17 cellular contexts compared by ENCODE assay signal in genomic region chr12:90152897-90153624, GRCh38.
DNase-seq lines count a peak whose midpoint lies in the region; ATAC-seq and TF ChIP-seq lines count a peak whose summit lies in the region.
"Had no signal": no experiment of that assay in that cellular context is flagged by ENCODE, and none has a peak within 500 bp of the region (broad histone marks: within the 10 kb centered on the region; RNA-seq: fewer than 3 reads in every experiment).

No MANE protein-coding gene starts in this region.

- no peaks in the 10 kb centered on the region for H3K36me3 Mint-ChIP-seq in Caco-2 (ENCODE audit: insufficient read depth, unreplicated experiment)
- H3K36me3 Mint-ChIP-seq in nephron progenitor cell (ENCODE audit: low read depth): no peaks in the 10 kb centered on the region
- H3K36me3 Mint-ChIP-seq: stimulated activated naive B cell treated with anti-CD40 and anti-IgM and Interleukin-4, amounts not matched to agents 10 μg/mL and 1 μg/mL and 100 μg/mL, for 72 hours had no signal

- no peak overlapping the region for H3K4me3 Mint-ChIP-seq in Caco-2 (ENCODE audit: unreplicated experiment)
- H3K4me3 Mint-ChIP-seq in nephron progenitor cell: no peak overlapping the region
- H3K4me3 Mint-ChIP-seq: activated CD8-positive, alpha-beta T cell treated with anti-CD3 and anti-CD28 coated beads, Interleukin-2, amount 10 ng/mL, durations not matched to agents 7 days and 5 days; stimulated activated naive B cell treated with anti-CD40 and anti-IgM and Interleukin-4, amounts not matched to agents 10 μg/mL and 1 μg/mL and 100 μg/mL, for 72 hours had no signal

- no peak for TF ChIP-seq CTCF in Caco-2 (IDR thresholded peaks at IDR 0.05; ENCODE audit: insufficient read depth in 1 of 2, low read depth in 1 of 2, low read length in 1 of 2, severe bottlenecking in 1 of 2, unreplicated experiment in 1 of 2)
- no peak for TF ChIP-seq CTCF in nephron progenitor cell (IDR thresholded peaks at IDR 0.05)
- TF ChIP-seq CTCF in adrenal gland (IDR thresholded peaks at IDR 0.05): no peak

- no peak for TF ChIP-seq POLR2A in adrenal gland (IDR thresholded peaks at IDR 0.05)

- H3K9me3 Mint-ChIP-seq in Caco-2 (ENCODE audit: unreplicated experiment) (peaks cover 4% of the 10 kb centered on the region), nephron progenitor cell (peaks cover 2% of the 10 kb centered on the region)

- DNase-seq in Caco-2: peak; percentile 4 to 45
- DNase-seq in brain pericyte (ENCODE audit: low read depth, low spot score): peak; percentile 33
- peak; percentile 12 for DNase-seq in nephron progenitor cell
- no peak for DNase-seq in SIG-M5 (lab: John Stamatoyannopoulos, UW)
- DNase-seq in aorta: no peak
- no peak for DNase-seq in adrenal gland
- DNase-seq: activated CD8-positive, alpha-beta T cell treated with anti-CD3 and anti-CD28 coated beads, Interleukin-2, amount 10 ng/mL, durations not matched to agents 7 days and 5 days; activated effector memory CD4-positive, alpha-beta T cell treated with Interleukin-2 at 50 U/mL for 16 hours; body of pancreas; gastrocnemius medialis; NCI-H1436 treated with DMSO at 0.1 percent for 48 hours; NCI-H524; stimulated activated CD4-positive, alpha-beta T cell treated with anti-CD3 and anti-CD28 coated beads, Interleukin-4, amount 100 ng/mL, for 4 hours; stimulated activated naive B cell treated with anti-CD40 and anti-IgM and Interleukin-4, amounts not matched to agents 10 μg/mL and 1 μg/mL and 100 μg/mL, for 72 hours had no signal

- H3K27ac Mint-ChIP-seq in Caco-2 (ENCODE audit: unreplicated experiment) (no peak overlapping the region), nephron progenitor cell (no peak overlapping the region)
- H3K27ac Mint-ChIP-seq: activated CD8-positive, alpha-beta T cell treated with anti-CD3 and anti-CD28 coated beads, Interleukin-2, amount 10 ng/mL, durations not matched to agents 7 days and 5 days; stimulated activated naive B cell treated with anti-CD40 and anti-IgM and Interleukin-4, amounts not matched to agents 10 μg/mL and 1 μg/mL and 100 μg/mL, for 72 hours had no signal

- ATAC-seq in aorta (ENCODE audit: low FRiP score) (no peak), HG02763 (IDR thresholded peaks at IDR 0.05; ENCODE audit: unreplicated experiment) (no peak)
- ATAC-seq: activated CD8-positive, alpha-beta T cell treated with anti-CD3 and anti-CD28 coated beads, Interleukin-2, amount 10 ng/mL, durations not matched to agents 7 days and 5 days; body of pancreas; gastrocnemius medialis had no signal

- intact Hi-C loops in Caco-2 (cut with micrococcal nuclease; ENCODE audit: unreplicated experiment) (no loop called here), aorta (cut with DNase I) (no loop called here), adrenal gland (cut with DNase I) (no loop called here)

- H3K27me3 ChIP-seq in Caco-2 (replicated peaks; ENCODE audit: control insufficient read depth, insufficient read depth, low read length): no peaks in the 10 kb centered on the region
- no peaks in the 10 kb centered on the region for H3K27me3 ChIP-seq in aorta (ENCODE audit: control insufficient read depth in 1 of 2, insufficient read depth in 2 of 2, low read length in 1 of 2)
- no peaks in the 10 kb centered on the region for H3K27me3 ChIP-seq in adrenal gland
- H3K27me3 ChIP-seq: body of pancreas, gastrocnemius medialis had no signal

- 81 to 82% methylated on average over 10 of the region's 10 CpGs for WGBS in aorta, 2 donors
- 42 to 63% (median 59%) methylated on average over 6 to 10 of the region's 10 CpGs for WGBS in adrenal gland, 4 donors

- POLR2A ChIA-PET in Caco-2 (lab: Charles Lee): no interaction called here

- H3K4me1 Mint-ChIP-seq in Caco-2 (ENCODE audit: low read depth, unreplicated experiment): no peaks in the 10 kb centered on the region
- peaks cover 10% of the 10 kb centered on the region for H3K4me1 Mint-ChIP-seq in nephron progenitor cell

- H3K9me3 ChIP-seq in Caco-2: no peaks in the 10 kb centered on the region
- H3K9me3 ChIP-seq in KOPT-K1 (ENCODE audit: insufficient read depth, low read length, poor library complexity, severe bottlenecking): peaks cover 15% of the 10 kb centered on the region
- H3K9me3 ChIP-seq in aorta (ENCODE audit: control insufficient read depth, low read length): no peaks in the 10 kb centered on the region
- no peaks in the 10 kb centered on the region for H3K9me3 ChIP-seq in adrenal gland (replicated peaks in 1 of 3)
- H3K9me3 ChIP-seq: body of pancreas, gastrocnemius medialis had no signal

- CTCF ChIA-PET in Caco-2 (lab: Charles Lee): no interaction called here

- H3K36me3 ChIP-seq in Caco-2 (ENCODE audit: control insufficient read depth, insufficient read depth, low read length) (no peaks in the 10 kb centered on the region), KOPT-K1 (ENCODE audit: insufficient read depth, low read length) (no peaks in the 10 kb centered on the region), aorta (ENCODE audit: control insufficient read depth in 1 of 2, insufficient read depth in 2 of 2, low read length in 1 of 2) (no peaks in the 10 kb centered on the region), adrenal gland (replicated peaks in 1 of 2) (no peaks in the 10 kb centered on the region)
- H3K36me3 ChIP-seq: gastrocnemius medialis had no signal

- H3K4me3 ChIP-seq in Caco-2 (ENCODE audit: low read depth, low read length): no peak overlapping the region
- no peak overlapping the region for H3K4me3 ChIP-seq in aorta (ENCODE audit: low read length in 2 of 2)
- no peak overlapping the region for H3K4me3 ChIP-seq in adrenal gland
- H3K4me3 ChIP-seq: body of pancreas, gastrocnemius medialis had no signal

- no TSS peak for BruUV-seq in Caco-2 (replicated peaks; lab: Mats Ljungman, UMichigan)

- no peaks in the 10 kb centered on the region for H3K4me1 ChIP-seq in Caco-2
- no peaks in the 10 kb centered on the region for H3K4me1 ChIP-seq in aorta (ENCODE audit: control insufficient read depth in 1 of 2, insufficient read depth in 2 of 2, low read length in 2 of 2)
- no peaks in the 10 kb centered on the region for H3K4me1 ChIP-seq in adrenal gland (replicated peaks in 1 of 2)
- H3K4me1 ChIP-seq: body of pancreas, gastrocnemius medialis had no signal

- H3K27ac ChIP-seq in KOPT-K1 (ENCODE audit: low read depth, low read length, poor library complexity, severe bottlenecking) (peak overlapping the region; percentile 87), aorta (ENCODE audit: low read depth in 1 of 2, low read length in 2 of 2) (no peak overlapping the region), adrenal gland (no peak overlapping the region)
- H3K27ac ChIP-seq: body of pancreas, C4-2B, gastrocnemius medialis had no signal

- H3K27me3 Mint-ChIP-seq in Caco-2 (ENCODE audit: insufficient read depth, unreplicated experiment) (no peaks in the 10 kb centered on the region), nephron progenitor cell (ENCODE audit: low read depth, poor library complexity) (no peaks in the 10 kb centered on the region)

Comparison
In these comparisons a context has a peak if more than half of its experiments do, and no peak if none do; other contexts are left out.
1. DNase-seq: peak in Caco-2 (2 of 2), brain pericyte (single experiment) and nephron progenitor cell (single experiment); none in SIG-M5 (single experiment), aorta (0 of 2) and adrenal gland (0 of 7).